Comparison of ENCODE assay signal across 14 cellular contexts in the genomic region with DNA sequence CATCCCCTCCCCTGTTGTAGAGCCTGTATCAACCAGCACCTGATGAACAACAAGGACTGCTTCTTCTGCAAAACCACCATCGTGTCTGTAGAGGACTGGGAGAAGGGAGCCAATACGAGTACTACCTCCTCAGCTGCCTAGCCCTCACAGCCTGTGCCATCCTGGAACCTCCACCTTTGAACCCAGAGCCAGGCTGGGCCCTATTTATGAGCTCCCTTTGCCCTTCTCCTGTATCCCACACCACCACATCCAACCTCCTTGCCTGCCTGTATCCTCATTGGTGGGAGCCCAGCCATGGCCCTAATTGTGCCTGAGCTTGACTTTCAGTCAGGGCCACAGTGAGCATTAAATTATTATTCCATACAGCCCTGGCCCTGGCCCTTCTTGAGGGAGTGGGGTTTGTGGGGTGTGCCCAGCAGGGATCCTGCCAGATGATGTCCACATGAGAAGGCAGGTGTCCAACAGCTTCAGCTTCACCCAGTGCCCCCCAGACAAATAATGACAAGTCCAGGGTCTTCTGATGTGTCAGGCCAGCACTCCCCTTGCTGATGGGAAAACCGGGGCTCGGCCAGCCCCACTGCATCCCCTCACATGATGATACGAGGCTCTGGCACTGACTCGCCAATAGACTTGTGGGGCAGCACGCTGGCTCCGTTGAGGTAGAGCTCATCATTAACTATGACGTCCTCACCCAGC. TPM values are rescaled to one million over a fixed set of nuclear protein-coding genes. Genes with fewer than 3 reads are reported as not detected.
DNase-seq lines count a peak whose midpoint lies in the region; ATAC-seq, FAIRE-seq and TF ChIP-seq lines count a peak whose summit lies in the region.
"Had no signal": no experiment of that assay in that cellular context is flagged by ENCODE, and none has a peak within 500 bp of the region (broad histone marks: within the 10 kb centered on the region; RNA-seq: fewer than 3 reads in every experiment).

No MANE protein-coding gene starts in this region.

- no peaks in the 10 kb centered on the region for H4K20me1 ChIP-seq in HepG2 (ENCODE audit: insufficient read depth, low read length)

- no peaks in the 10 kb centered on the region for H3K9me3 ChIP-seq in left ventricle myocardium inferior (replicated peaks)
- H3K9me3 ChIP-seq in T-helper 17 cell (ENCODE audit: control insufficient read depth, low read length, poor library complexity, severe bottlenecking): no peaks in the 10 kb centered on the region
- H3K9me3 ChIP-seq in HepG2 (ENCODE audit: low read length): no peaks in the 10 kb centered on the region
- H3K9me3 ChIP-seq in aorta (ENCODE audit: control insufficient read depth, low read length): no peaks in the 10 kb centered on the region
- H3K9me3 ChIP-seq in thyroid gland: no peaks in the 10 kb centered on the region
- H3K9me3 ChIP-seq: BLaER1 had no signal

- no peaks in the 10 kb centered on the region for H3K27me3 Mint-ChIP-seq in T-helper 17 cell

- H3K36me3 ChIP-seq in left ventricle myocardium inferior (peaks cover 36% of the 10 kb centered on the region), HepG2 (replicated peaks in 1 of 2; ENCODE audit: control insufficient read depth in 1 of 2, insufficient read depth in 2 of 2, low read length in 2 of 2) (peaks cover 12 to 24% of the 10 kb centered on the region in 2 experiments), aorta (ENCODE audit: control insufficient read depth in 1 of 2, insufficient read depth in 2 of 2, low read length in 1 of 2) (no peaks in the 10 kb centered on the region), thyroid gland (peaks cover under 1 to 15% of the 10 kb centered on the region in 2 donors)

- H3K4me2 ChIP-seq in HepG2 (ENCODE audit: low read depth, low read length): no peak overlapping the region

- TF ChIP-seq EP300 in HepG2 (IDR thresholded peaks at IDR 0.05; ENCODE audit: low read depth in 2 of 2, low read length in 2 of 2) (no peak), HepG2 (CRISPR knock-in tag; IDR thresholded peaks at IDR 0.05; ENCODE audit: borderline replicate concordance) (no peak)

- peak; percentile 14 for DNase-seq in left ventricle myocardium inferior
- no peak for DNase-seq in Right ventricle myocardium superior
- DNase-seq in T-helper 17 cell: no peak
- no peak for DNase-seq in HepG2 (ENCODE audit: low spot score)
- DNase-seq in aorta: peak; percentile 45 to 66
- no peak for DNase-seq in thyroid gland
- DNase-seq: NCI-H2029 treated with DMSO at 0.1 percent for 48 hours; NCI-H748 treated with DMSO at 0.1 percent for 48 hours; SHP77; stimulated activated CD4-positive, alpha-beta T cell treated with anti-CD3 and anti-CD28 coated beads, Interleukin-4, amount 100 ng/mL, for 24 hours; stimulated activated naive CD4-positive, alpha-beta T cell had no signal

- no peaks in the 10 kb centered on the region for H3K36me3 Mint-ChIP-seq in T-helper 17 cell (ENCODE audit: low read depth)

- BruUV-seq in HepG2 (replicated peaks; lab: Mats Ljungman, UMichigan): no TSS peak

- no peak overlapping the region for H3K9ac ChIP-seq in HepG2 (ENCODE audit: insufficient read depth, low read depth, low read length)

- 96% methylated on average over 8 of the region's 9 CpGs for WGBS in HepG2 (ENCODE audit: low lambda C conversion rate)
- WGBS in aorta, 2 donors: 71 to 72% methylated on average over 9 of the region's 9 CpGs
- WGBS in thyroid gland, 2 donors: 88 to 94% methylated on average over 9 of the region's 9 CpGs

- peaks cover 62% of the 10 kb centered on the region for H3K4me1 ChIP-seq in left ventricle myocardium inferior
- H3K4me1 ChIP-seq in HepG2 (ENCODE audit: insufficient read depth, low read length): peaks cover 21% of the 10 kb centered on the region
- H3K4me1 ChIP-seq in aorta (ENCODE audit: control insufficient read depth in 1 of 2, insufficient read depth in 2 of 2, low read length in 2 of 2): no peaks in the 10 kb centered on the region
- H3K4me1 ChIP-seq in thyroid gland: peaks cover 30 to 40% of the 10 kb centered on the region in 2 donors

- H3K27me3 ChIP-seq in left ventricle myocardium inferior (ENCODE audit: low read depth) (no peaks in the 10 kb centered on the region), HepG2 (ENCODE audit: control insufficient read depth in 1 of 2, insufficient read depth in 2 of 2, low read length in 2 of 2) (no peaks in the 10 kb centered on the region), aorta (ENCODE audit: control insufficient read depth in 1 of 2, insufficient read depth in 2 of 2, low read length in 1 of 2) (no peaks in the 10 kb centered on the region), thyroid gland (no peaks in the 10 kb centered on the region)
- H3K27me3 ChIP-seq: BLaER1 had no signal

- H3K79me2 ChIP-seq in HepG2 (ENCODE audit: insufficient read depth, low read length): peaks cover 13% of the 10 kb centered on the region

- ATAC-seq in Right ventricle myocardium superior (ENCODE audit: poor library complexity) (no peak), T-helper 17 cell (no peak), HepG2 (no peak), aorta (ENCODE audit: low FRiP score) (no peak), GM18907 (IDR thresholded peaks at IDR 0.05; ENCODE audit: unreplicated experiment) (no peak), HG02642 (IDR thresholded peaks at IDR 0.05; ENCODE audit: poor library complexity, unreplicated experiment) (no peak)

- TF ChIP-seq POLR2A in HepG2 (IDR thresholded peaks at IDR 0.05; ENCODE audit: insufficient read depth in 1 of 2, low read depth in 2 of 2, low read length in 2 of 2): 0 out of 4 replicates have a peak, but pooled peaks of 1 of the 2 experiments have one; percentile 10
- no peak for TF ChIP-seq POLR2A in thyroid gland (IDR thresholded peaks at IDR 0.05)

- TF ChIP-seq CTCF in left ventricle myocardium inferior (IDR thresholded peaks at IDR 0.05; ENCODE audit: borderline replicate concordance) (no peak), HepG2 (CRISPR knock-in tag; IDR thresholded peaks at IDR 0.05) (no peak), thyroid gland (IDR thresholded peaks at IDR 0.05) (no peak)

- intact Hi-C loops in left ventricle myocardium inferior (cut with micrococcal nuclease) (no loop called here), Right ventricle myocardium superior (cut with DNase I) (no loop called here), HepG2 (cut with micrococcal nuclease; ENCODE audit: unreplicated experiment) (no loop called here), aorta (cut with DNase I) (loop anchor here (5.0 to 10.0 kb wide), 2 partner anchors 63 to 181 kb away; a partner anchor contains a TSS), thyroid gland (cut with DNase I) (loop anchor here (5.0 kb wide), 1 partner anchor 66 kb away; a partner anchor contains a TSS)

- no peak overlapping the region for H3K4me3 ChIP-seq in left ventricle myocardium inferior
- H3K4me3 ChIP-seq in HepG2 (replicated peaks in 1 of 3; ENCODE audit: insufficient read depth in 1 of 3, low read depth in 2 of 3, low read length in 3 of 3): no peak overlapping the region
- H3K4me3 ChIP-seq in aorta (ENCODE audit: low read length in 2 of 2): no peak overlapping the region
- H3K4me3 ChIP-seq in thyroid gland (replicated peaks in 1 of 3): no peak overlapping the region
- H3K4me3 ChIP-seq: BLaER1 had no signal

- no peak overlapping the region for H2AFZ ChIP-seq in HepG2 (ENCODE audit: low read length)

- FAIRE-seq in HepG2 (lab: Jason Lieb, UNC): no peak

- POLR2A ChIA-PET in HepG2 (lab: Yijun Ruan, JAX): no interaction called here

- peak overlapping the region; percentile 97 for H3K27ac Mint-ChIP-seq in T-helper 17 cell

- CTCF ChIA-PET in HepG2 (lab: Yijun Ruan, JAX; ENCODE audit: low intra/inter-chr PET ratio, low total read pairs): no interaction called here

- H3K4me3 Mint-ChIP-seq in T-helper 17 cell: peak overlapping the region; percentile 36

- TF ChIP-seq RAD21 in HepG2 (CRISPR knock-in tag; IDR thresholded peaks at IDR 0.05): no peak

- peaks cover 29% of the 10 kb centered on the region for H3K4me1 Mint-ChIP-seq in T-helper 17 cell

- no peak overlapping the region for H3K27ac ChIP-seq in left ventricle myocardium inferior (replicated peaks)
- no peak overlapping the region for H3K27ac ChIP-seq in HepG2 (ENCODE audit: extremely low read length, insufficient read depth, low read length)
- no peak overlapping the region for H3K27ac ChIP-seq in aorta (ENCODE audit: low read depth in 1 of 2, low read length in 2 of 2)
- no peak overlapping the region for H3K27ac ChIP-seq in thyroid gland
- H3K27ac ChIP-seq: BLaER1 had no signal

- in situ Hi-C loops in HepG2 (cut with HindIII; ENCODE audit: extremely low pct_ligation_motif_present, low pct_unique_long_range_greater_than_20kb): no loop called here

RNA-seq across cellular contexts. Expression of a gene that starts 1.8 kb away (rescaled TPM):
- total RNA-seq in left ventricle myocardium inferior: not detected
- not detected for total RNA-seq in Right ventricle myocardium superior
- total RNA-seq in T-helper 17 cell: under 1 TPM in 1 of 2 donors, not detected in 1; 0.99 TPM
- total RNA-seq in HepG2 (2016; rRNA removed; fragmentation: Illumina TruSeq; extraction: Trizol): 0.35 TPM in 1 of 2 replicates, not detected in the other
- total RNA-seq in HepG2 (2016; cell fraction: cytosol; rRNA removed; fragmentation: Illumina TruSeq; extraction: Trizol; ENCODE audit: low read depth): 0.18 and 0.51 TPM in 2 replicates
- total RNA-seq in HepG2 (2016; cell fraction: insoluble cytoplasmic fraction; rRNA removed; fragmentation: Illumina TruSeq; extraction: Trizol): 0.13 and 0.45 TPM in 2 replicates
- total RNA-seq in HepG2 (2016; cell fraction: membrane; rRNA removed; fragmentation: Illumina TruSeq; extraction: Trizol): 0.19 TPM in 1 of 2 replicates, not detected in the other
- total RNA-seq in HepG2 (2016; cell fraction: nucleus; rRNA removed; fragmentation: Illumina TruSeq; extraction: Trizol): not detected in 2 replicates
- polyA plus RNA-seq in HepG2 (2011; rRNA removed): 0.21 TPM in 1 of 2 replicates, not detected in the other
- polyA plus RNA-seq in HepG2 (2011; cell fraction: cytosol; rRNA removed): 0.03 and 0.07 TPM in 2 replicates
- 3.1 and 7.8 TPM in 2 replicates for polyA plus RNA-seq in HepG2 (2011; cell fraction: nucleus; rRNA removed)
- 0.36 TPM in 1 of 2 replicates, not detected in the other for polyA plus RNA-seq in HepG2 (2012)
- polyA plus RNA-seq in HepG2 (2016; cell fraction: cytosol; fragmentation: Illumina TruSeq; extraction: Trizol; ENCODE audit: low read depth): 0.40 and 0.44 TPM in 2 replicates
- 0.73 and 0.79 TPM in 2 replicates for polyA plus RNA-seq in HepG2 (2016; cell fraction: insoluble cytoplasmic fraction; fragmentation: Illumina TruSeq; extraction: Trizol; ENCODE audit: low read depth)
- 0.40 and 0.43 TPM in 2 replicates for polyA plus RNA-seq in HepG2 (2016; cell fraction: membrane; fragmentation: Illumina TruSeq; extraction: Trizol; ENCODE audit: low read depth)
- polyA plus RNA-seq in HepG2 (2016; cell fraction: nucleus; fragmentation: Illumina TruSeq; extraction: Trizol; ENCODE audit: insufficient read depth, low read depth): 0.53 and 1.7 TPM in 2 replicates
- 1.8 and 3.5 TPM in 2 replicates for polyA minus RNA-seq in HepG2 (2011; rRNA and poly(A)+ RNA removed; ENCODE audit: low replicate concordance)
- 0.26 and 0.30 TPM in 2 replicates for polyA minus RNA-seq in HepG2 (2011; cell fraction: cytosol; rRNA and poly(A)+ RNA removed)
- polyA minus RNA-seq in HepG2 (2011; cell fraction: nucleus; rRNA and poly(A)+ RNA removed): 0.75 and 2.1 TPM in 2 replicates
- not detected for total RNA-seq in aorta
- 1 to 10 TPM in 1 of 2 donors, not detected in 1; 1.1 TPM for polyA plus RNA-seq in aorta
- 1 to 10 TPM in 2 of 4 donors, under 1 TPM in 2; 0.40 to 2.8 (median 1.0) TPM for total RNA-seq in thyroid gland

RNA-seq across cellular contexts. Expression of a gene that starts 2.4 kb away (rescaled TPM):
- total RNA-seq in left ventricle myocardium inferior (15.1 TPM), Right ventricle myocardium superior (15.7 TPM), T-helper 17 cell (10 to 100 TPM; 42.9 to 61.9 TPM), HepG2 (2016; rRNA removed; fragmentation: Illumina TruSeq; extraction: Trizol) (21.7 and 23.1 TPM in 2 replicates), aorta (10 to 100 TPM; 29.2 to 39.6 TPM), thyroid gland (10 to 100 TPM; 28.5 to 85.6 (median 57.7) TPM)
- 3.9 and 5.4 TPM in 2 replicates for total RNA-seq in HepG2 (2016; cell fraction: cytosol; rRNA removed; fragmentation: Illumina TruSeq; extraction: Trizol; ENCODE audit: low read depth)
- 21.2 and 23.8 TPM in 2 replicates for total RNA-seq in HepG2 (2016; cell fraction: insoluble cytoplasmic fraction; rRNA removed; fragmentation: Illumina TruSeq; extraction: Trizol)
- total RNA-seq in HepG2 (2016; cell fraction: membrane; rRNA removed; fragmentation: Illumina TruSeq; extraction: Trizol): 7.3 and 8.9 TPM in 2 replicates
- 14.9 and 16.7 TPM in 2 replicates for total RNA-seq in HepG2 (2016; cell fraction: nucleus; rRNA removed; fragmentation: Illumina TruSeq; extraction: Trizol)
- polyA plus RNA-seq in HepG2 (2011; rRNA removed) (6.5 and 9.1 TPM in 2 replicates), aorta (10 to 100 TPM; 13.4 to 24.6 TPM)
- 6.3 and 8.4 TPM in 2 replicates for polyA plus RNA-seq in HepG2 (2011; cell fraction: cytosol; rRNA removed)
- polyA plus RNA-seq in HepG2 (2011; cell fraction: nucleus; rRNA removed): 15.5 and 21.5 TPM in 2 replicates
- 4.8 and 5.8 TPM in 2 replicates for polyA plus RNA-seq in HepG2 (2012)
- polyA plus RNA-seq in HepG2 (2016; cell fraction: cytosol; fragmentation: Illumina TruSeq; extraction: Trizol; ENCODE audit: low read depth): 3.3 and 3.7 TPM in 2 replicates
- polyA plus RNA-seq in HepG2 (2016; cell fraction: insoluble cytoplasmic fraction; fragmentation: Illumina TruSeq; extraction: Trizol; ENCODE audit: low read depth): 17.8 and 18.8 TPM in 2 replicates
- polyA plus RNA-seq in HepG2 (2016; cell fraction: membrane; fragmentation: Illumina TruSeq; extraction: Trizol; ENCODE audit: low read depth): 4.7 and 5.8 TPM in 2 replicates
- 23.9 and 25.9 TPM in 2 replicates for polyA plus RNA-seq in HepG2 (2016; cell fraction: nucleus; fragmentation: Illumina TruSeq; extraction: Trizol; ENCODE audit: insufficient read depth, low read depth)
- 21.4 and 30.7 TPM in 2 replicates for polyA minus RNA-seq in HepG2 (2011; rRNA and poly(A)+ RNA removed; ENCODE audit: low replicate concordance)
- polyA minus RNA-seq in HepG2 (2011; cell fraction: cytosol; rRNA and poly(A)+ RNA removed): 4.2 and 5.6 TPM in 2 replicates
- 12.6 and 20.3 TPM in 2 replicates for polyA minus RNA-seq in HepG2 (2011; cell fraction: nucleus; rRNA and poly(A)+ RNA removed)

RNA-seq across cellular contexts. Expression of a gene that starts 32.0 kb away (rescaled TPM):
- 48.6 TPM for total RNA-seq in left ventricle myocardium inferior
- 47.9 TPM for total RNA-seq in Right ventricle myocardium superior
- 10 to 100 TPM; 37.7 to 45.1 TPM for total RNA-seq in T-helper 17 cell
- total RNA-seq in HepG2 (2016; rRNA removed; fragmentation: Illumina TruSeq; extraction: Trizol): 16.1 and 29.9 TPM in 2 replicates
- total RNA-seq in HepG2 (2016; cell fraction: cytosol; rRNA removed; fragmentation: Illumina TruSeq; extraction: Trizol; ENCODE audit: low read depth): 7.6 and 8.9 TPM in 2 replicates
- 12.8 and 27.1 TPM in 2 replicates for total RNA-seq in HepG2 (2016; cell fraction: insoluble cytoplasmic fraction; rRNA removed; fragmentation: Illumina TruSeq; extraction: Trizol)
- total RNA-seq in HepG2 (2016; cell fraction: membrane; rRNA removed; fragmentation: Illumina TruSeq; extraction: Trizol): 10.8 and 12.7 TPM in 2 replicates
- 28.7 and 34.7 TPM in 2 replicates for total RNA-seq in HepG2 (2016; cell fraction: nucleus; rRNA removed; fragmentation: Illumina TruSeq; extraction: Trizol)
- 82.2 and 91.9 TPM in 2 replicates for polyA plus RNA-seq in HepG2 (2011; rRNA removed)
- polyA plus RNA-seq in HepG2 (2011; cell fraction: cytosol; rRNA removed): 37.9 and 55.2 TPM in 2 replicates
- 455 and 594 TPM in 2 replicates for polyA plus RNA-seq in HepG2 (2011; cell fraction: nucleus; rRNA removed)
- polyA plus RNA-seq in HepG2 (2012): 27.9 and 34.2 TPM in 2 replicates
- 8.1 and 10.5 TPM in 2 replicates for polyA plus RNA-seq in HepG2 (2016; cell fraction: cytosol; fragmentation: Illumina TruSeq; extraction: Trizol; ENCODE audit: low read depth)
- polyA plus RNA-seq in HepG2 (2016; cell fraction: insoluble cytoplasmic fraction; fragmentation: Illumina TruSeq; extraction: Trizol; ENCODE audit: low read depth): 17.1 and 25.1 TPM in 2 replicates
- polyA plus RNA-seq in HepG2 (2016; cell fraction: membrane; fragmentation: Illumina TruSeq; extraction: Trizol; ENCODE audit: low read depth): 14.9 and 15.8 TPM in 2 replicates
- polyA plus RNA-seq in HepG2 (2016; cell fraction: nucleus; fragmentation: Illumina TruSeq; extraction: Trizol; ENCODE audit: insufficient read depth, low read depth): 108 and 116 TPM in 2 replicates
- polyA minus RNA-seq in HepG2 (2011; rRNA and poly(A)+ RNA removed; ENCODE audit: low replicate concordance): 88.9 and 105 TPM in 2 replicates
- polyA minus RNA-seq in HepG2 (2011; cell fraction: cytosol; rRNA and poly(A)+ RNA removed): 26.2 and 30.5 TPM in 2 replicates
- 55.9 and 56.4 TPM in 2 replicates for polyA minus RNA-seq in HepG2 (2011; cell fraction: nucleus; rRNA and poly(A)+ RNA removed)
- total RNA-seq in aorta: 10 to 100 TPM; 34.7 to 38.1 TPM
- polyA plus RNA-seq in aorta: 10 to 100 TPM; 12.5 to 29.8 TPM
- total RNA-seq in thyroid gland: 10 to 100 TPM; 25.9 to 36.8 (median 33.5) TPM

RNA-seq across cellular contexts. Expression of a gene that starts 32.0 kb away (rescaled TPM):
- 5.4 TPM for total RNA-seq in left ventricle myocardium inferior
- 3.7 TPM for total RNA-seq in Right ventricle myocardium superior
- total RNA-seq in T-helper 17 cell: 10 to 100 TPM in 1 of 2 donors, 1 to 10 TPM in 1; 7.5 to 11.3 TPM
- total RNA-seq in HepG2 (2016; rRNA removed; fragmentation: Illumina TruSeq; extraction: Trizol): 26.7 and 189 TPM in 2 replicates
- 15.3 and 18.3 TPM in 2 replicates for total RNA-seq in HepG2 (2016; cell fraction: cytosol; rRNA removed; fragmentation: Illumina TruSeq; extraction: Trizol; ENCODE audit: low read depth)
- 25.3 and 197 TPM in 2 replicates for total RNA-seq in HepG2 (2016; cell fraction: insoluble cytoplasmic fraction; rRNA removed; fragmentation: Illumina TruSeq; extraction: Trizol)
- total RNA-seq in HepG2 (2016; cell fraction: membrane; rRNA removed; fragmentation: Illumina TruSeq; extraction: Trizol): 14.6 and 16.5 TPM in 2 replicates
- 267 and 300 TPM in 2 replicates for total RNA-seq in HepG2 (2016; cell fraction: nucleus; rRNA removed; fragmentation: Illumina TruSeq; extraction: Trizol)
- 452 and 686 TPM in 2 replicates for polyA plus RNA-seq in HepG2 (2011; rRNA removed)
- polyA plus RNA-seq in HepG2 (2011; cell fraction: cytosol; rRNA removed): 174 and 178 TPM in 2 replicates
- 7,383 and 7,818 TPM in 2 replicates for polyA plus RNA-seq in HepG2 (2011; cell fraction: nucleus; rRNA removed)
- 313 and 330 TPM in 2 replicates for polyA plus RNA-seq in HepG2 (2012)
- 6.2 and 6.6 TPM in 2 replicates for polyA plus RNA-seq in HepG2 (2016; cell fraction: cytosol; fragmentation: Illumina TruSeq; extraction: Trizol; ENCODE audit: low read depth)
- polyA plus RNA-seq in HepG2 (2016; cell fraction: insoluble cytoplasmic fraction; fragmentation: Illumina TruSeq; extraction: Trizol; ENCODE audit: low read depth): 20.9 and 21.3 TPM in 2 replicates
- polyA plus RNA-seq in HepG2 (2016; cell fraction: membrane; fragmentation: Illumina TruSeq; extraction: Trizol; ENCODE audit: low read depth): 9.6 and 10.0 TPM in 2 replicates
- 695 and 762 TPM in 2 replicates for polyA plus RNA-seq in HepG2 (2016; cell fraction: nucleus; fragmentation: Illumina TruSeq; extraction: Trizol; ENCODE audit: insufficient read depth, low read depth)
- 3.2 and 148 TPM in 2 replicates for polyA minus RNA-seq in HepG2 (2011; rRNA and poly(A)+ RNA removed; ENCODE audit: low replicate concordance)
- polyA minus RNA-seq in HepG2 (2011; cell fraction: cytosol; rRNA and poly(A)+ RNA removed): 42.2 and 50.5 TPM in 2 replicates
- polyA minus RNA-seq in HepG2 (2011; cell fraction: nucleus; rRNA and poly(A)+ RNA removed): 323 and 384 TPM in 2 replicates
- total RNA-seq in aorta: 10 to 100 TPM in 1 of 2 donors, 1 to 10 TPM in 1; 5.3 to 16.9 TPM
- polyA plus RNA-seq in aorta: 10 to 100 TPM in 1 of 2 donors, 1 to 10 TPM in 1; 4.5 to 64.7 TPM
- total RNA-seq in thyroid gland: 10 to 100 TPM; 21.5 to 43.5 (median 40.7) TPM

RNA-seq across cellular contexts. Expression of a gene that starts 47.2 kb away (rescaled TPM):
- total RNA-seq in left ventricle myocardium inferior: 99.0 TPM
- total RNA-seq in Right ventricle myocardium superior: 103 TPM
- total RNA-seq in T-helper 17 cell: 10 to 100 TPM; 61.2 to 71.0 TPM
- total RNA-seq in HepG2 (2016; rRNA removed; fragmentation: Illumina TruSeq; extraction: Trizol): 116 and 130 TPM in 2 replicates
- total RNA-seq in HepG2 (2016; cell fraction: cytosol; rRNA removed; fragmentation: Illumina TruSeq; extraction: Trizol; ENCODE audit: low read depth): 32.8 and 39.1 TPM in 2 replicates
- 118 and 134 TPM in 2 replicates for total RNA-seq in HepG2 (2016; cell fraction: insoluble cytoplasmic fraction; rRNA removed; fragmentation: Illumina TruSeq; extraction: Trizol)
- 57.5 and 60.4 TPM in 2 replicates for total RNA-seq in HepG2 (2016; cell fraction: membrane; rRNA removed; fragmentation: Illumina TruSeq; extraction: Trizol)
- 99.4 and 109 TPM in 2 replicates for total RNA-seq in HepG2 (2016; cell fraction: nucleus; rRNA removed; fragmentation: Illumina TruSeq; extraction: Trizol)
- polyA plus RNA-seq in HepG2 (2011; rRNA removed): 116 and 123 TPM in 2 replicates
- 95.0 and 116 TPM in 2 replicates for polyA plus RNA-seq in HepG2 (2011; cell fraction: cytosol; rRNA removed)
- polyA plus RNA-seq in HepG2 (2011; cell fraction: nucleus; rRNA removed): 227 and 231 TPM in 2 replicates
- polyA plus RNA-seq in HepG2 (2012): 110 and 113 TPM in 2 replicates
- 22.6 and 23.9 TPM in 2 replicates for polyA plus RNA-seq in HepG2 (2016; cell fraction: cytosol; fragmentation: Illumina TruSeq; extraction: Trizol; ENCODE audit: low read depth)
- polyA plus RNA-seq in HepG2 (2016; cell fraction: insoluble cytoplasmic fraction; fragmentation: Illumina TruSeq; extraction: Trizol; ENCODE audit: low read depth): 87.5 and 96.0 TPM in 2 replicates
- polyA plus RNA-seq in HepG2 (2016; cell fraction: membrane; fragmentation: Illumina TruSeq; extraction: Trizol; ENCODE audit: low read depth): 27.9 and 31.1 TPM in 2 replicates
- polyA plus RNA-seq in HepG2 (2016; cell fraction: nucleus; fragmentation: Illumina TruSeq; extraction: Trizol; ENCODE audit: insufficient read depth, low read depth): 137 and 152 TPM in 2 replicates
- polyA minus RNA-seq in HepG2 (2011; rRNA and poly(A)+ RNA removed; ENCODE audit: low replicate concordance): 481 and 533 TPM in 2 replicates
- 94.8 and 99.0 TPM in 2 replicates for polyA minus RNA-seq in HepG2 (2011; cell fraction: cytosol; rRNA and poly(A)+ RNA removed)
- 120 and 143 TPM in 2 replicates for polyA minus RNA-seq in HepG2 (2011; cell fraction: nucleus; rRNA and poly(A)+ RNA removed)
- total RNA-seq in aorta: 10 to 100 TPM; 51.7 to 53.6 TPM
- 10 to 100 TPM; 30.3 to 47.2 TPM for polyA plus RNA-seq in aorta
- total RNA-seq in thyroid gland: 100 to 1,000 TPM in 3 of 4 donors, 10 to 100 TPM in 1; 92.2 to 219 (median 185) TPM

Comparison
In these comparisons a context has a peak if more than half of its experiments do, and no peak if none do; other contexts are left out.
1. DNase-seq: peak in left ventricle myocardium inferior (single experiment) and aorta (2 of 2); none in Right ventricle myocardium superior (single experiment), T-helper 17 cell (0 of 3), HepG2 (single experiment) and thyroid gland (0 of 2).
2. intact Hi-C loops: an anchor here in aorta (5.0 to 10.0 kb wide) and thyroid gland (5.0 kb wide); none called in left ventricle myocardium inferior, Right ventricle myocardium superior and HepG2.